Comparison of ENCODE assay signal across 1 cellular context in the genomic region with DNA sequence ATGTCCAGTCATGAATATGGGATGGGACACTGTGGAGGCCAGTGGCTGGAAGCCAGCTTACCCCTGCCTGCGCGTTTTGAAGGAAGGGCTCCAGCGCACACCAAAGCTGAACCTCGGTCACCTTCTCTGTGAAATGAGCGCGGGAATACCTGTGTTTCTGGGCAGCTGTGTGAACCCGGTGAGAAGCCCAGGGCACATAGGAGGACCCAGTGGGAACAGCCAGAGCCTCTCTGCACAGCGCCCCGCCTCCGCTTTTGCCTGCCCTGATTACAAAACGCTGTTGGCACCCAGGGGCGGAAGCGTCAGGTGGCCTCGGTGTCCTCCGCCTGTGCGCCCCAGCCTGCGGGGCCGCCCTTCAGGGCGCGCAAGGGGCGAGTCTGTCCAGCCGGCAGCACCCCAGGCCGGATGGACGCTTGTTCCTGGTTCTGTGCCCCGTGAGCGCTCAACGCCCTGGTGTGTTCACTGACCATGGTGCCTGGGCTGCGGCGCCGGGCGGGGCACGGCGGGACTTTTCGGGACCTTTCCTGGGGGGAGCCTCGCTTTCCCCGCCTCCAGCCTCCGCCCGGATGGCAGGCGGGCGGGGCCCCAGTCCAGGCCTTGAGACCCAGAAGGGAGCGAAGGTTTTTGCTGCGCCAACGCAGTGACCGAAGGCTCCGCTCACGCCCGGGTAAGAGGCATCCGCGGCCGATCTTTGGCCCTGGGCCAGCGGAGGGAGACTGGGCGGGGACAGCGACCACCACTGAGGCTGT.
A peak's percentile ranks its signal among the peaks of the same experiment; 100 is the strongest.
TF ChIP-seq lines count a peak whose summit lies in the region.

A gene (plus strand): TSS at position 588 of the 749 bp plus-strand sequence. CDS start 23,895 bp downstream, outside the sequence.

TF ChIP-seq in HepG2, 621 proteins besides CTCF, POLR2A, EP300 and RAD21 (continued from another document and continues in another):
- TF ChIP-seq, protein P1, sequence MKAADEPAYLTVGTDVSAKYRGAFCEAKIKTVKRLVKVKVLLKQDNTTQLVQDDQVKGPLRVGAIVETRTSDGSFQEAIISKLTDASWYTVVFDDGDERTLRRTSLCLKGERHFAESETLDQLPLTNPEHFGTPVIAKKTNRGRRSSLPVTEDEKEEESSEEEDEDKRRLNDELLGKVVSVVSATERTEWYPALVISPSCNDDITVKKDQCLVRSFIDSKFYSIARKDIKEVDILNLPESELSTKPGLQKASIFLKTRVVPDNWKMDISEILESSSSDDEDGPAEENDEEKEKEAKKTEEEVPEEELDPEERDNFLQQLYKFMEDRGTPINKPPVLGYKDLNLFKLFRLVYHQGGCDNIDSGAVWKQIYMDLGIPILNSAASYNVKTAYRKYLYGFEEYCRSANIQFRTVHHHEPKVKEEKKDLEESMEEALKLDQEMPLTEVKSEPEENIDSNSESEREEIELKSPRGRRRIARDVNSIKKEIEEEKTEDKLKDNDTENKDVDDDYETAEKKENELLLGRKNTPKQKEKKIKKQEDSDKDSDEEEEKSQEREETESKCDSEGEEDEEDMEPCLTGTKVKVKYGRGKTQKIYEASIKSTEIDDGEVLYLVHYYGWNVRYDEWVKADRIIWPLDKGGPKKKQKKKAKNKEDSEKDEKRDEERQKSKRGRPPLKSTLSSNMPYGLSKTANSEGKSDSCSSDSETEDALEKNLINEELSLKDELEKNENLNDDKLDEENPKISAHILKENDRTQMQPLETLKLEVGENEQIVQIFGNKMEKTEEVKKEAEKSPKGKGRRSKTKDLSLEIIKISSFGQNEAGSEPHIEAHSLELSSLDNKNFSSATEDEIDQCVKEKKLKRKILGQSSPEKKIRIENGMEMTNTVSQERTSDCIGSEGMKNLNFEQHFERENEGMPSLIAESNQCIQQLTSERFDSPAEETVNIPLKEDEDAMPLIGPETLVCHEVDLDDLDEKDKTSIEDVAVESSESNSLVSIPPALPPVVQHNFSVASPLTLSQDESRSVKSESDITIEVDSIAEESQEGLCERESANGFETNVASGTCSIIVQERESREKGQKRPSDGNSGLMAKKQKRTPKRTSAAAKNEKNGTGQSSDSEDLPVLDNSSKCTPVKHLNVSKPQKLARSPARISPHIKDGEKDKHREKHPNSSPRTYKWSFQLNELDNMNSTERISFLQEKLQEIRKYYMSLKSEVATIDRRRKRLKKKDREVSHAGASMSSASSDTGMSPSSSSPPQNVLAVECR (CRISPR knock-in tag; IDR thresholded peaks at IDR 0.05; ENCODE audit: borderline replicate concordance): peak; percentile 79; the same call in 1 of the 2 replicates
- TF ChIP-seq, protein P2, sequence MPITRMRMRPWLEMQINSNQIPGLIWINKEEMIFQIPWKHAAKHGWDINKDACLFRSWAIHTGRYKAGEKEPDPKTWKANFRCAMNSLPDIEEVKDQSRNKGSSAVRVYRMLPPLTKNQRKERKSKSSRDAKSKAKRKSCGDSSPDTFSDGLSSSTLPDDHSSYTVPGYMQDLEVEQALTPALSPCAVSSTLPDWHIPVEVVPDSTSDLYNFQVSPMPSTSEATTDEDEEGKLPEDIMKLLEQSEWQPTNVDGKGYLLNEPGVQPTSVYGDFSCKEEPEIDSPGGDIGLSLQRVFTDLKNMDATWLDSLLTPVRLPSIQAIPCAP (CRISPR knock-in tag; IDR thresholded peaks at IDR 0.05; ENCODE audit: low read depth): no peak
- TF ChIP-seq PHF5A (CRISPR knock-in tag; IDR thresholded peaks at IDR 0.05; ENCODE audit: low read depth, unreplicated experiment) (no peak), HMG20B (CRISPR knock-in tag; conservative IDR thresholded peaks at IDR 0.05) (no peak; the same call in 1 of the 2 replicates), LCORL (IDR thresholded peaks at IDR 0.05) (no peak), LCORL (CRISPR knock-in tag; IDR thresholded peaks at IDR 0.05) (peak; percentile 91), ZNF34 (CRISPR knock-in tag; IDR thresholded peaks at IDR 0.05; ENCODE audit: borderline replicate concordance) (no peak; the same call in 1 of the 2 replicates), AHR (CRISPR knock-in tag; IDR thresholded peaks at IDR 0.05) (no peak), SP4 (CRISPR knock-in tag; IDR thresholded peaks at IDR 0.05) (no peak; the same call in 1 of the 2 replicates), HIVEP1 (CRISPR knock-in tag; IDR thresholded peaks at IDR 0.05) (peak; percentile 67), IRX3 (CRISPR knock-in tag; IDR thresholded peaks at IDR 0.05; ENCODE audit: borderline replicate concordance, low read depth) (no peak), SOX6 (IDR thresholded peaks at IDR 0.05) (no peak), SOX6 (CRISPR knock-in tag; IDR thresholded peaks at IDR 0.05) (peak; percentile 78), SCMH1 (CRISPR knock-in tag; IDR thresholded peaks at IDR 0.05; ENCODE audit: borderline replicate concordance) (no peak), ZNF598 (CRISPR knock-in tag; IDR thresholded peaks at IDR 0.05; ENCODE audit: borderline replicate concordance) (peak; percentile 89; the same call in 1 of the 2 replicates), ZNF383 (CRISPR knock-in tag; IDR thresholded peaks at IDR 0.05; ENCODE audit: borderline replicate concordance) (no peak), HNRNPK (IDR thresholded peaks at IDR 0.05; ENCODE audit: low read depth, low read length, poor library complexity, severe bottlenecking) (no peak), SNAPC2 (CRISPR knock-in tag; IDR thresholded peaks at IDR 0.05) (peak; percentile 72; the same call in 1 of the 2 replicates), ZNF777 (CRISPR knock-in tag; IDR thresholded peaks at IDR 0.05) (no peak), ESRRA (CRISPR knock-in tag; IDR thresholded peaks at IDR 0.05; ENCODE audit: low read depth) (no peak), ZNF619 (CRISPR knock-in tag; IDR thresholded peaks at IDR 0.05) (peak; percentile 88), NONO (IDR thresholded peaks at IDR 0.05) (no peak), NONO (CRISPR knock-in tag; conservative IDR thresholded peaks at IDR 0.05) (peak; percentile 56; the same call in 1 of the 2 replicates), NPAS2 (CRISPR knock-in tag; IDR thresholded peaks at IDR 0.05; ENCODE audit: borderline replicate concordance) (no peak), SKI (IDR thresholded peaks at IDR 0.05; ENCODE audit: partially characterized antibody) (peak; percentile 27), ZNF766 (CRISPR knock-in tag; IDR thresholded peaks at IDR 0.05; ENCODE audit: borderline replicate concordance) (no peak), ZNF326 (CRISPR knock-in tag; IDR thresholded peaks at IDR 0.05; ENCODE audit: borderline replicate concordance) (no peak), NCOA2 (CRISPR knock-in tag; IDR thresholded peaks at IDR 0.05) (no peak; the same call in 1 of the 2 replicates), ZNF460 (CRISPR knock-in tag; IDR thresholded peaks at IDR 0.05; ENCODE audit: borderline replicate concordance) (no peak), TOE1 (CRISPR knock-in tag; IDR thresholded peaks at IDR 0.05) (no peak), PHB2 (IDR thresholded peaks at IDR 0.05; ENCODE audit: partially characterized antibody) (no peak), SP140L (CRISPR knock-in tag; IDR thresholded peaks at IDR 0.05; ENCODE audit: borderline replicate concordance) (no peak), ZNF337 (CRISPR knock-in tag; IDR thresholded peaks at IDR 0.05; ENCODE audit: borderline replicate concordance, low read depth) (no peak)
- TF ChIP-seq, protein P3, sequence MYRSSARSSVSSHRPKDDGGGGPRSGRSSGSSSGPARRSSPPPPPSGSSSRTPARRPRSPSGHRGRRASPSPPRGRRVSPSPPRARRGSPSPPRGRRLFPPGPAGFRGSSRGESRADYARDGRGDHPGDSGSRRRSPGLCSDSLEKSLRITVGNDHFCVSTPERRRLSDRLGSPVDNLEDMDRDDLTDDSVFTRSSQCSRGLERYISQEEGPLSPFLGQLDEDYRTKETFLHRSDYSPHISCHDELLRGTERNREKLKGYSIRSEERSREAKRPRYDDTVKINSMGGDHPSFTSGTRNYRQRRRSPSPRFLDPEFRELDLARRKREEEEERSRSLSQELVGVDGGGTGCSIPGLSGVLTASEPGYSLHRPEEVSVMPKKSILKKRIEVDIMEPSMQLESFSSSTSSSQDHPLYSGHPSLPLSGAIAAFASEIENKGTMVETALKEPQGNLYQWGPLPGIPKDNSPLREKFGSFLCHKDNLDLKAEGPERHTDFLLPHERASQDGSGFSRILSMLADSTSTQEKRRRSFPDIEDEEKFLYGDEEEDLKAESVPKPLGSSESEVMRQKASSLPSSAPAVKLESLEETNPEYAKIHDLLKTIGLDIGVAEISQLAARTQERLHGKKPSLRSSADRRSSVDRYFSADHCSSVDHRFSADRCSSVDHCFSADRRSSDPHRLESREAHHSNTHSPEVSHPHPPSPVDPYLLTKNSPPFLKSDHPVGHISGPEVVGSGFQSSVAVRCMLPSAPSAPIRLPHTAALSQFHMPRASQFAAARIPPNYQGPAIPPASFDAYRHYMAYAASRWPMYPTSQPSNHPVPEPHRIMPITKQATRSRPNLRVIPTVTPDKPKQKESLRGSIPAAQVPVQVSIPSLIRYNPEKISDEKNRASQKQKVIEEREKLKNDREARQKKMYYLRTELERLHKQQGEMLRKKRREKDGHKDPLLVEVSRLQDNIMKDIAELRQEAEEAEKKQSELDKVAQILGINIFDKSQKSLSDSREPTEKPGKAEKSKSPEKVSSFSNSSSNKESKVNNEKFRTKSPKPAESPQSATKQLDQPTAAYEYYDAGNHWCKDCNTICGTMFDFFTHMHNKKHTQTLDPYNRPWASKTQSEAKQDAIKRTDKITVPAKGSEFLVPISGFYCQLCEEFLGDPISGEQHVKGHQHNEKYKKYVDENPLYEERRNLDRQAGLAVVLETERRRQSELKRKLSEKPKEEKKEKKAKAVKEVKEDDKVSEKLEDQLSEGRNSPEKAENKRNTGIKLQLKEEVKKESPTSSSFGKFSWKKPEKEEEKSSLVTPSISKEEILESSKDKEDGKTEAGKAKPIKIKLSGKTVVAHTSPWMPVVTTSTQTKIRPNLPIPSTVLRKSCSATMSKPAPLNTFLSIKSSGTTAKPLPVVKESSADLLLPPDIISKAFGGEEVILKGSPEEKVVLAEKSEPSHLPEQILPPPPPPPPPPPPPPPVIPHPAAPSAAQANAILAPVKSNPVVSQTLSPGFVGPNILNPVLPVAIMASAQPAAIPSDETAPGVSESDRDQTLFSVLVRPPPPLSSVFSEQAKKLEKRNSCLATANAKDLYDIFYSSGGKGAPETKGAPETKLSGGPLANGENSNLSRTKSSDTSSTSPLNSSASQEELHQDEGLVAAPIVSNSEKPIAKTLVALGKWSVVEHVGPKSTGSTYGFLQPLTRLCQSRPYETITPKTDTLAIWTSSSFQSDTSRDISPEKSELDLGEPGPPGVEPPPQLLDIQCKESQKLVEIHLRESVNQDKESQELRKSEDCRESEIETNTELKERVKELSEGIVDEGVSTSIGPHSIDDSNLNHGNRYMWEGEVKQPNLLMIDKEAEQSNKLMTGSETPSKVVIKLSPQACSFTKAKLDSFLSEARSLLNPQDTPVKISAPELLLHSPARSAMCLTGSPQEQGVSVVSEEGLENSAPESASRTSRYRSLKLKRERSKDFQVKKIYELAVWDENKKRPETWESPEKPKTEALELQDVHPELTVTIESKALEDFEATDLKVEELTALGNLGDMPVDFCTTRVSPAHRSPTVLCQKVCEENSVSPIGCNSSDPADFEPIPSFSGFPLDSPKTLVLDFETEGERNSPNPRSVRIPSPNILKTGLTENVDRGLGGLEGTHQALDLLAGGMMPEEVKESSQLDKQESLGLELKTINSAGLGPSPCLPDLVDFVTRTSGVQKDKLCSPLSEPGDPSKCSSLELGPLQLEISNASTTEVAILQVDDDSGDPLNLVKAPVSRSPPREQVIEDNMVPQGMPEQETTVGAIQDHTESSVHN (CRISPR knock-in tag; IDR thresholded peaks at IDR 0.05): no peak
- TF ChIP-seq, protein P4, sequence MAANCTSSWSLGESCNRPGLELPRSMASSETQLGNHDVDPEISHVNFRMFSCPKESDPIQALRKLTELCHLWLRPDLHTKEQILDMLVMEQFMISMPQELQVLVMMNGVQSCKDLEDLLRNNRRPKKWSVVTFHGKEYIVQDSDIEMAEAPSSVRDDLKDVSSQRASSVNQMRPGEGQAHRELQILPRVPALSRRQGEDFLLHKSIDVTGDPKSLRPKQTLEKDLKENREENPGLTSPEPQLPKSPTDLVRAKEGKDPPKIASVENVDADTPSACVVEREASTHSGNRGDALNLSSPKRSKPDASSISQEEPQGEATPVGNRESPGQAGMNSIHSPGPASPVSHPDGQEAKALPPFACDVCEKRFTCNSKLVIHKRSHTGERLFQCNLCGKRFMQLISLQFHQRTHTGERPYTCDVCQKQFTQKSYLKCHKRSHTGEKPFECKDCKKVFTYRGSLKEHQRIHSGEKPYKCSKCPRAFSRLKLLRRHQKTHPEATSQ (CRISPR knock-in tag; IDR thresholded peaks at IDR 0.05; ENCODE audit: borderline replicate concordance): peak; percentile 44; the same call in 1 of the 2 replicates
- TF ChIP-seq, protein P5, sequence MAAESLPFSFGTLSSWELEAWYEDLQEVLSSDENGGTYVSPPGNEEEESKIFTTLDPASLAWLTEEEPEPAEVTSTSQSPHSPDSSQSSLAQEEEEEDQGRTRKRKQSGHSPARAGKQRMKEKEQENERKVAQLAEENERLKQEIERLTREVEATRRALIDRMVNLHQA (CRISPR knock-in tag; IDR thresholded peaks at IDR 0.05): no peak
- TF ChIP-seq, protein P6, sequence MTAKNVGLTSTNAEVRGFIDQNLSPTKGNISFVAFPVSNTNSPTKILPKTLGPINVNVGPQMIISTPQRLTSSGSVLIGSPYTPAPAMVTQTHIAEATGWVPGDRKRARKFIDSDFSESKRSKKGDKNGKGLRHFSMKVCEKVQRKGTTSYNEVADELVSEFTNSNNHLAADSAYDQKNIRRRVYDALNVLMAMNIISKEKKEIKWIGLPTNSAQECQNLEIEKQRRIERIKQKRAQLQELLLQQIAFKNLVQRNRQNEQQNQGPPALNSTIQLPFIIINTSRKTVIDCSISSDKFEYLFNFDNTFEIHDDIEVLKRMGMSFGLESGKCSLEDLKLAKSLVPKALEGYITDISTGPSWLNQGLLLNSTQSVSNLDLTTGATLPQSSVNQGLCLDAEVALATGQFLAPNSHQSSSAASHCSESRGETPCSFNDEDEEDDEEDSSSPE (CRISPR knock-in tag; IDR thresholded peaks at IDR 0.05): peak; percentile 55; the same call in 1 of the 2 replicates
- TF ChIP-seq, protein P7, sequence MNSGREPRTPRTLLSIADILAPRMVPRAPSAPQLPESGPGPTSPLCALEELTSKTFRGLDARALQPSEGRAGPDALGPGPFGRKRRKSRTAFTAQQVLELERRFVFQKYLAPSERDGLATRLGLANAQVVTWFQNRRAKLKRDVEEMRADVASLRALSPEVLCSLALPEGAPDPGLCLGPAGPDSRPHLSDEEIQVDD (CRISPR knock-in tag; IDR thresholded peaks at IDR 0.05; ENCODE audit: borderline replicate concordance): 0 out of 2 replicates have a peak, but pooled peaks have one; percentile 60
- TF ChIP-seq, protein P8, sequence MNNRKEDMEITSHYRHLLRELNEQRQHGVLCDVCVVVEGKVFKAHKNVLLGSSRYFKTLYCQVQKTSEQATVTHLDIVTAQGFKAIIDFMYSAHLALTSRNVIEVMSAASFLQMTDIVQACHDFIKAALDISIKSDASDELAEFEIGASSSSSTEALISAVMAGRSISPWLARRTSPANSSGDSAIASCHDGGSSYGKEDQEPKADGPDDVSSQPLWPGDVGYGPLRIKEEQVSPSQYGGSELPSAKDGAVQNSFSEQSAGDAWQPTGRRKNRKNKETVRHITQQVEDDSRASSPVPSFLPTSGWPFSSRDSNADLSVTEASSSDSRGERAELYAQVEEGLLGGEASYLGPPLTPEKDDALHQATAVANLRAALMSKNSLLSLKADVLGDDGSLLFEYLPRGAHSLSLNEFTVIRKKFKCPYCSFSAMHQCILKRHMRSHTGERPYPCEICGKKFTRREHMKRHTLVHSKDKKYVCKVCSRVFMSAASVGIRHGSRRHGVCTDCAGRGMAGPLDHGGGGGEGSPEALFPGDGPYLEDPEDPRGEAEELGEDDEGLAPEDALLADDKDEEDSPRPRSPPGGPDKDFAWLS (CRISPR knock-in tag; IDR thresholded peaks at IDR 0.05; ENCODE audit: borderline replicate concordance): no peak
- TF ChIP-seq, protein P9, sequence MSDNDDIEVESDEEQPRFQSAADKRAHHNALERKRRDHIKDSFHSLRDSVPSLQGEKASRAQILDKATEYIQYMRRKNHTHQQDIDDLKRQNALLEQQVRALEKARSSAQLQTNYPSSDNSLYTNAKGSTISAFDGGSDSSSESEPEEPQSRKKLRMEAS (IDR thresholded peaks at IDR 0.05): peak; percentile 68; the same call in 1 of the 2 replicates
